Comparison of ENCODE assay signal across 8 cellular contexts in genomic region chr20:38221041-38221589, GRCh38.
A peak's percentile ranks its signal among the peaks of the same experiment; 100 is the strongest.
DNase-seq lines count a peak whose midpoint lies in the region; ATAC-seq lines count a peak whose summit lies in the region.

No MANE protein-coding gene starts in this region.

- peak; percentile 55 to 73 for ATAC-seq in activated CD4-positive, CD25-positive, alpha-beta regulatory T cell treated with anti-CD3 and anti-CD28 coated beads, Interleukin-2, amount 50 U/mL, for 24 hours
- no peak for ATAC-seq in HG02852 (IDR thresholded peaks at IDR 0.05; ENCODE audit: unreplicated experiment)

- DNase-seq in NCI-H524 (lab: John Stamatoyannopoulos, UW) (peak; percentile 62 to 81), NCI-H524 treated with DMSO at 0.1 percent for 48 hours (lab: John Stamatoyannopoulos, UW) (no peak), NCI-H2029 (lab: John Stamatoyannopoulos, UW) (peak; percentile 35), caudate nucleus (lab: John Stamatoyannopoulos, UW) (peak in 34 of 61 donors; percentile 9 to 80 (median 34))
- DNase-seq in stimulated activated CD4-positive, alpha-beta T cell treated with anti-CD3 and anti-CD28 coated beads, Interleukin-4, amount 100 ng/mL, for 24 hours, result peak; percentile 71

- H3K27ac ChIP-seq in caudate nucleus (ENCODE audit: low read depth, low read length), result no peak overlapping the region
- peak overlapping the region; percentile 50 for H3K27ac ChIP-seq in layer of hippocampus (ENCODE audit: low read depth, low read length)

- H3K27me3 ChIP-seq in layer of hippocampus (ENCODE audit: control insufficient read depth, insufficient read depth, low read length), result no peaks in the 10 kb centered on the region
